Comparison of ENCODE assay signal across 13 cellular contexts in genomic region chr18:45993441-45993840, GRCh38. TPM values are rescaled to one million over a fixed set of nuclear protein-coding genes. Genes with fewer than 3 reads are reported as not detected.
DNase-seq lines count a peak whose midpoint lies in the region; ATAC-seq and TF ChIP-seq lines count a peak whose summit lies in the region.
"Had no signal": no experiment of that assay in that cellular context is flagged by ENCODE, and none has a peak within 500 bp of the region (broad histone marks: within the 10 kb centered on the region; RNA-seq: fewer than 3 reads in every experiment).

No MANE protein-coding gene starts in this region.

- intact Hi-C loops in natural killer cell (cut with micrococcal nuclease): no loop called here

- no peaks in the 10 kb centered on the region for H3K9me3 Mint-ChIP-seq in natural killer cell

- no peaks in the 10 kb centered on the region for H3K4me1 ChIP-seq in smooth muscle cell (ENCODE audit: low read depth)

- H4K20me1 ChIP-seq in smooth muscle cell (ENCODE audit: low read depth): no peaks in the 10 kb centered on the region

- H3K36me3 ChIP-seq in smooth muscle cell (ENCODE audit: low read depth): no peaks in the 10 kb centered on the region

- H3K27me3 ChIP-seq in smooth muscle cell (ENCODE audit: low read depth): no peaks in the 10 kb centered on the region

- no peak overlapping the region for H3K27ac Mint-ChIP-seq in natural killer cell
- H3K27ac Mint-ChIP-seq: IgD-negative memory B cell had no signal

- H3K4me3 Mint-ChIP-seq in natural killer cell: no peak overlapping the region
- H3K4me3 Mint-ChIP-seq: IgD-negative memory B cell had no signal

- CTCF ChIA-PET in RWPE1 (lab: Yijun Ruan, JAX): no interaction called here

- peaks cover 16% of the 10 kb centered on the region for H3K36me3 Mint-ChIP-seq in natural killer cell
- H3K36me3 Mint-ChIP-seq: IgD-negative memory B cell had no signal

- H3K79me2 ChIP-seq in smooth muscle cell (ENCODE audit: low read depth): no peaks in the 10 kb centered on the region
- H3K79me2 ChIP-seq: parathyroid adenoma had no signal

- H3K27ac ChIP-seq in RWPE1 (no peak overlapping the region), smooth muscle cell (ENCODE audit: low read depth) (peak overlapping the region; percentile 4), coronary artery (no peak overlapping the region)
- H3K27ac ChIP-seq: parathyroid adenoma had no signal

- H2AFZ ChIP-seq in smooth muscle cell (ENCODE audit: low read depth): no peak overlapping the region
- H2AFZ ChIP-seq: parathyroid adenoma had no signal

- peak overlapping the region; percentile 24 for H3K4me2 ChIP-seq in smooth muscle cell

- 33% methylated on average over 4 of the region's 4 CpGs for WGBS in smooth muscle cell (ENCODE audit: low lambda C conversion rate)

- H3K4me1 Mint-ChIP-seq in natural killer cell: peaks cover 5 to 7% of the 10 kb centered on the region in 2 donors

- H3F3A ChIP-seq in smooth muscle cell (ENCODE audit: low read depth): no peaks in the 10 kb centered on the region

- H3K9me3 ChIP-seq in smooth muscle cell (replicated peaks; ENCODE audit: low read depth): no peaks in the 10 kb centered on the region

- H3K27me3 Mint-ChIP-seq in natural killer cell (ENCODE audit: low read depth in 2 of 2): no peaks in the 10 kb centered on the region

- POLR2A ChIA-PET in RWPE1 (lab: Yijun Ruan, JAX; ENCODE audit: low non-redundant PET): no interaction called here

- no peak overlapping the region for H3K9ac ChIP-seq in smooth muscle cell (ENCODE audit: low read depth)
- H3K9ac ChIP-seq: parathyroid adenoma had no signal

- DNase-seq in NCI-H748 (lab: John Stamatoyannopoulos, UW; ENCODE audit: unreplicated experiment) (peak; percentile 10), NCI-H748 treated with DMSO at 0.1 percent for 48 hours (lab: John Stamatoyannopoulos, UW) (no peak), RWPE1 (ENCODE audit: low spot score) (peak; percentile 8), fibroblast of gingiva (ENCODE audit: low read depth) (peak; percentile 76), smooth muscle cell (lab: John Stamatoyannopoulos, UW; ENCODE audit: unreplicated experiment) (no peak), natural killer cell (no peak), coronary artery (ENCODE audit: low spot score) (no peak)
- DNase-seq: activated T-cell treated with anti-CD3 and anti-CD28 coated beads for 4 hours; NCI-H2171; stimulated activated CD4-positive, alpha-beta T cell treated with anti-CD3 and anti-CD28 coated beads, Interleukin-4, amount 100 ng/mL, for 24 hours had no signal

- ATAC-seq in natural killer cell (no peak), GM21529 (IDR thresholded peaks at IDR 0.05; ENCODE audit: unreplicated experiment) (no peak)

- H3K4me3 ChIP-seq in smooth muscle cell (no peak overlapping the region), coronary artery (no peak overlapping the region)

- no peak for TF ChIP-seq CTCF in RWPE1 (conservative IDR thresholded peaks at IDR 0.05; ENCODE audit: low read depth)
- TF ChIP-seq CTCF in smooth muscle cell (IDR thresholded peaks at IDR 0.05; ENCODE audit: borderline replicate concordance, insufficient read depth, poor library complexity, severe bottlenecking): no peak
- no peak for TF ChIP-seq CTCF in natural killer cell (IDR thresholded peaks at IDR 0.05)
- no peak for TF ChIP-seq CTCF in coronary artery (IDR thresholded peaks at IDR 0.05)

RNA-seq across cellular contexts. Expression of gene EPG5, which starts 26.3 kb away (rescaled TPM):
- total RNA-seq in smooth muscle cell: 18.5 and 20.8 TPM in 2 replicates
- polyA plus RNA-seq in smooth muscle cell: 2.7 and 4.0 TPM in 2 replicates
- total RNA-seq in natural killer cell: 100 to 1,000 TPM in 1 of 3 donors, 10 to 100 TPM in 2; 81.3 to 133 (median 99.6) TPM

Comparison
In these comparisons a context has a peak if more than half of its experiments do, and no peak if none do; other contexts are left out.
1. DNase-seq: peak in NCI-H748 (single experiment), RWPE1 (single experiment) and fibroblast of gingiva (single experiment); none in NCI-H748 treated with DMSO at 0.1 percent for 48 hours (single experiment), smooth muscle cell (single experiment), natural killer cell (single experiment) and coronary artery (single experiment).